ENCODE assay signal across 8 cellular contexts in genomic region chr16:81521141-81521626, GRCh38.
DNase-seq lines count a peak whose midpoint lies in the region; ATAC-seq and TF ChIP-seq lines count a peak whose summit lies in the region.

No MANE protein-coding gene starts in this region.

- peak overlapping the region; percentile 12 for H3K27ac Mint-ChIP-seq in activated T-cell treated with anti-CD3 and anti-CD28 coated beads, Interleukin-2, amount 50 U/mL, for 72 hours

- H3K9me3 ChIP-seq in mucosa of descending colon, result no peaks in the 10 kb centered on the region

- intact Hi-C loops in mucosa of descending colon (cut with DNase I, micrococcal nuclease), result no loop called here

- H3K4me1 Mint-ChIP-seq in activated T-cell treated with anti-CD3 and anti-CD28 coated beads, Interleukin-2, amount 50 U/mL, for 72 hours (ENCODE audit: low read depth), result peaks cover 29% of the 10 kb centered on the region

- H3K9me3 Mint-ChIP-seq in activated T-cell treated with anti-CD3 and anti-CD28 coated beads, Interleukin-2, amount 50 U/mL, for 72 hours, result no peaks in the 10 kb centered on the region

- peak overlapping the region in 1 of 2 donors; percentile 19 for H3K4me3 Mint-ChIP-seq in activated T-cell treated with anti-CD3 and anti-CD28 coated beads, Interleukin-2, amount 50 U/mL, for 72 hours

- H3K4me1 ChIP-seq in mucosa of descending colon (ENCODE audit: low read depth), result peaks cover 5% of the 10 kb centered on the region

- H3K36me3 ChIP-seq in mucosa of descending colon (ENCODE audit: low read depth), result no peaks in the 10 kb centered on the region

- TF ChIP-seq CTCF in mucosa of descending colon (IDR thresholded peaks at IDR 0.05), result no peak

- peaks cover 2 to 5% of the 10 kb centered on the region in 2 donors for H3K36me3 Mint-ChIP-seq in activated T-cell treated with anti-CD3 and anti-CD28 coated beads, Interleukin-2, amount 50 U/mL, for 72 hours (ENCODE audit: insufficient read depth in 2 of 2)

- H3K4me3 ChIP-seq in mucosa of descending colon, result no peak overlapping the region

- no peaks in the 10 kb centered on the region for H3K27me3 Mint-ChIP-seq in activated T-cell treated with anti-CD3 and anti-CD28 coated beads, Interleukin-2, amount 50 U/mL, for 72 hours (ENCODE audit: low read depth)

- ATAC-seq in GM19023 (IDR thresholded peaks at IDR 0.05; ENCODE audit: unreplicated experiment), result peak; percentile 45
- ATAC-seq in activated T-cell treated with anti-CD3 and anti-CD28 coated beads, Interleukin-2, amount 50 U/mL, for 72 hours (replicated peaks in 1 of 2), result peak; percentile 85 to 87
- ATAC-seq in mucosa of descending colon, result peak; percentile 67
- no peak for ATAC-seq in GM21526 (IDR thresholded peaks at IDR 0.05; ENCODE audit: low FRiP score, unreplicated experiment)
- ATAC-seq in HG03139 (IDR thresholded peaks at IDR 0.05; ENCODE audit: unreplicated experiment), result no peak

- DNase-seq in NCI-H2227 (lab: John Stamatoyannopoulos, UW; ENCODE audit: unreplicated experiment) (peak; percentile 73), mucosa of descending colon (peak; percentile 53 to 83 (median 66)), superior temporal gyrus (ENCODE audit: extremely low spot score) (peak; percentile 60), AML-193 (lab: John Stamatoyannopoulos, UW) (no peak)
- DNase-seq in activated T-cell treated with anti-CD3 and anti-CD28 coated beads, Interleukin-2, amount 50 U/mL, for 72 hours, result peak; percentile 67 to 76

Comparison
In these comparisons a context has a peak if more than half of its experiments do, and no peak if none do; other contexts are left out.
1. ATAC-seq: peak in GM19023 (single experiment), activated T-cell treated with anti-CD3 and anti-CD28 coated beads, Interleukin-2, amount 50 U/mL, for 72 hours (2 of 2) and mucosa of descending colon (single experiment); none in GM21526 (single experiment) and HG03139 (single experiment).
2. DNase-seq: peak in NCI-H2227 (single experiment), activated T-cell treated with anti-CD3 and anti-CD28 coated beads, Interleukin-2, amount 50 U/mL, for 72 hours (2 of 2), mucosa of descending colon (3 of 3) and superior temporal gyrus (single experiment); none in AML-193 (0 of 2).